In the genomic region with DNA sequence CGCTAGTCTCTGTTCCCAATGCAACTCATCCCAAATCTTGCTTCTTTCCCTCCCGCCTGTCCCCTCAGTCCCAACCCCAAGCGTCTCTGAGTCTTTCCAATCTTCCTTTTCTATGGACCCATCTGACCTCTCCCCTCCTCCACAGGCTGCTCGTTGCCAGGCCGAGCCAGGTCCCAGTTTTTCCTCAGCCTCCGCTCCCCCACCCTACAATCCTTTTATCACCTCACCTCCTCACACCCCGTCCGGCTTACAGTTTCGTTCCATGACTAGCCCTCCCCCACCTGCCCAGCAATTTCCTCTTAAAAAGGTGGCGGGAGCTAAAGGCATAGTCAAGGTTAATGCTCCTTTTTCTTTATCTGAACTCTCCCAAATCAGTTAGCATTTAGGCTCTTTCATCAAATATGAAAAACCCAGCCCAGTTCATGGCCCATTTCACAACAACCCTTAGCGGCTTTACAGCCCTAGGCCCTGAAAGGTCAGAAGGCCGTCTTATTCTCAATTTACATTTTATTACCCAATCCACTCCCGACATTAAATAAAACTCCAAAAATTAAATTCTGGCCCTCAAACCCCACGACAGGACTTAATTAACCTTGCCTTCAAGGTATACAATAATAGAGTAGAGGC, we compare ENCODE assay signal across 7 cellular contexts. TPM values are rescaled to one million over a fixed set of nuclear protein-coding genes. Genes with fewer than 3 reads are reported as not detected.
"Had no signal": no experiment of that assay in that cellular context is flagged by ENCODE, and none has a peak within 500 bp of the region (broad histone marks: within the 10 kb centered on the region; RNA-seq: fewer than 3 reads in every experiment).

No MANE protein-coding gene starts in this region.

RNA-seq across cellular contexts. Expression of gene CCL26, which starts 8.7 kb away (rescaled TPM):
- total RNA-seq: activated B cell treated with CpG ODN at 0.5 μM for 24 hours; activated CD4-positive, alpha-beta T cell treated with anti-CD3 and anti-CD28 coated beads, Interleukin-2, amount 10 ng/mL, durations not matched to agents 24 days and 14 days; activated CD8-positive, alpha-beta memory T cell treated with anti-CD3 and anti-CD28 coated beads, Interleukin-2, amount 10 ng/mL, durations not matched to agents 7 days and 5 days; activated T-helper 1 cell treated with anti-CD3 and anti-CD28 coated beads, Interleukin-12 subunit alpha, Interleukin-12 subunit beta, Interleukin-2, Interleukin-4 antibody, amounts not matched to agents 30 ng/mL and 10 ng/mL and 1 ng/mL, durations not matched to agents 14 hours and 24 hours and 36 hours; astrocyte; T-helper 1 cell treated with Interleukin-12 subunit alpha and Interleukin-12 subunit beta and Interleukin-4 antibody, amounts not matched to agents 30 ng/mL and 1 ng/mL, for 36 hours had no signal

RNA-seq across cellular contexts. Expression of gene CCL24, which starts 32.8 kb away (rescaled TPM):
- total RNA-seq: activated CD4-positive, alpha-beta T cell treated with anti-CD3 and anti-CD28 coated beads, Interleukin-2, amount 10 ng/mL, durations not matched to agents 24 days and 14 days; activated CD8-positive, alpha-beta memory T cell treated with anti-CD3 and anti-CD28 coated beads, Interleukin-2, amount 10 ng/mL, durations not matched to agents 7 days and 5 days; activated T-helper 1 cell treated with anti-CD3 and anti-CD28 coated beads, Interleukin-12 subunit alpha, Interleukin-12 subunit beta, Interleukin-2, Interleukin-4 antibody, amounts not matched to agents 30 ng/mL and 10 ng/mL and 1 ng/mL, durations not matched to agents 14 hours and 24 hours and 36 hours; astrocyte; PC-3; T-helper 1 cell treated with Interleukin-12 subunit alpha and Interleukin-12 subunit beta and Interleukin-4 antibody, amounts not matched to agents 30 ng/mL and 1 ng/mL, for 36 hours had no signal
